Comparison of ENCODE assay signal across 14 cellular contexts in genomic region chr1:160755864-160756616, GRCh38. TPM values are rescaled to one million over a fixed set of nuclear protein-coding genes. Genes with fewer than 3 reads are reported as not detected.
DNase-seq lines count a peak whose midpoint lies in the region; ATAC-seq and TF ChIP-seq lines count a peak whose summit lies in the region.
"Had no signal": no experiment of that assay in that cellular context is flagged by ENCODE, and none has a peak within 500 bp of the region (broad histone marks: within the 10 kb centered on the region; RNA-seq: fewer than 3 reads in every experiment).

No MANE protein-coding gene starts in this region.

- H3K27me3 Mint-ChIP-seq in activated T-cell treated with anti-CD3 and anti-CD28 coated beads, Interleukin-2, amount 50 U/mL, for 72 hours (ENCODE audit: low read depth): no peaks in the 10 kb centered on the region
- H3K27me3 Mint-ChIP-seq in activated T-helper 1 cell treated with anti-CD3 and anti-CD28 coated beads, Interleukin-12 subunit alpha, Interleukin-12 subunit beta, Interleukin-2, Interleukin-4 antibody, amounts not matched to agents 30 ng/mL and 10 ng/mL and 1 ng/mL, durations not matched to agents 14 hours and 24 hours and 36 hours (ENCODE audit: insufficient read depth): no peaks in the 10 kb centered on the region
- no peaks in the 10 kb centered on the region for H3K27me3 Mint-ChIP-seq in stimulated activated memory B cell treated with anti-CD40 and anti-IgM and Interleukin-4, amounts not matched to agents 10 μg/mL and 1 μg/mL and 100 μg/mL, for 72 hours

- peak; percentile 59 for ATAC-seq in activated T-cell treated with anti-CD3 and anti-CD28 coated beads, Interleukin-2, amount 50 U/mL, for 72 hours (replicated peaks in 1 of 2)
- peak; percentile 53 for ATAC-seq in HG02610 (IDR thresholded peaks at IDR 0.05; ENCODE audit: unreplicated experiment)
- ATAC-seq in stimulated activated memory B cell treated with anti-CD40 and anti-IgM and Interleukin-4, amounts not matched to agents 10 μg/mL and 1 μg/mL and 100 μg/mL, for 72 hours: peak; percentile 35

- H3K9me3 ChIP-seq in testis: no peaks in the 10 kb centered on the region
- H3K9me3 ChIP-seq: left ventricle myocardium inferior had no signal

- H3K27ac Mint-ChIP-seq in activated T-cell treated with anti-CD3 and anti-CD28 coated beads, Interleukin-2, amount 50 U/mL, for 72 hours: peak overlapping the region; percentile 26
- peak overlapping the region; percentile 75 for H3K27ac Mint-ChIP-seq in activated T-helper 1 cell treated with anti-CD3 and anti-CD28 coated beads, Interleukin-12 subunit alpha, Interleukin-12 subunit beta, Interleukin-2, Interleukin-4 antibody, amounts not matched to agents 30 ng/mL and 10 ng/mL and 1 ng/mL, durations not matched to agents 14 hours and 24 hours and 36 hours
- peak overlapping the region; percentile 67 for H3K27ac Mint-ChIP-seq in stimulated activated memory B cell treated with anti-CD40 and anti-IgM and Interleukin-4, amounts not matched to agents 10 μg/mL and 1 μg/mL and 100 μg/mL, for 72 hours

- peaks cover 8% of the 10 kb centered on the region for H3K4me1 ChIP-seq in testis
- H3K4me1 ChIP-seq: left ventricle myocardium inferior had no signal

- H3K4me3 Mint-ChIP-seq in activated T-cell treated with anti-CD3 and anti-CD28 coated beads, Interleukin-2, amount 50 U/mL, for 72 hours: peak overlapping the region; percentile 38 to 49
- peak overlapping the region; percentile 21 for H3K4me3 Mint-ChIP-seq in activated T-helper 1 cell treated with anti-CD3 and anti-CD28 coated beads, Interleukin-12 subunit alpha, Interleukin-12 subunit beta, Interleukin-2, Interleukin-4 antibody, amounts not matched to agents 30 ng/mL and 10 ng/mL and 1 ng/mL, durations not matched to agents 14 hours and 24 hours and 36 hours
- H3K4me3 Mint-ChIP-seq in stimulated activated memory B cell treated with anti-CD40 and anti-IgM and Interleukin-4, amounts not matched to agents 10 μg/mL and 1 μg/mL and 100 μg/mL, for 72 hours: no peak overlapping the region

- H3K4me1 Mint-ChIP-seq in activated T-cell treated with anti-CD3 and anti-CD28 coated beads, Interleukin-2, amount 50 U/mL, for 72 hours (ENCODE audit: low read depth): peaks cover 56% of the 10 kb centered on the region
- H3K4me1 Mint-ChIP-seq in activated T-helper 1 cell treated with anti-CD3 and anti-CD28 coated beads, Interleukin-12 subunit alpha, Interleukin-12 subunit beta, Interleukin-2, Interleukin-4 antibody, amounts not matched to agents 30 ng/mL and 10 ng/mL and 1 ng/mL, durations not matched to agents 14 hours and 24 hours and 36 hours (ENCODE audit: low read depth): peaks cover 66% of the 10 kb centered on the region
- peaks cover 26% of the 10 kb centered on the region for H3K4me1 Mint-ChIP-seq in stimulated activated memory B cell treated with anti-CD40 and anti-IgM and Interleukin-4, amounts not matched to agents 10 μg/mL and 1 μg/mL and 100 μg/mL, for 72 hours

- peaks cover 7 to 16% of the 10 kb centered on the region in 2 donors for H3K36me3 Mint-ChIP-seq in activated T-cell treated with anti-CD3 and anti-CD28 coated beads, Interleukin-2, amount 50 U/mL, for 72 hours (ENCODE audit: insufficient read depth in 2 of 2)
- peaks cover 36% of the 10 kb centered on the region for H3K36me3 Mint-ChIP-seq in activated T-helper 1 cell treated with anti-CD3 and anti-CD28 coated beads, Interleukin-12 subunit alpha, Interleukin-12 subunit beta, Interleukin-2, Interleukin-4 antibody, amounts not matched to agents 30 ng/mL and 10 ng/mL and 1 ng/mL, durations not matched to agents 14 hours and 24 hours and 36 hours (ENCODE audit: low read depth)
- H3K36me3 Mint-ChIP-seq in stimulated activated memory B cell treated with anti-CD40 and anti-IgM and Interleukin-4, amounts not matched to agents 10 μg/mL and 1 μg/mL and 100 μg/mL, for 72 hours: peaks cover 35% of the 10 kb centered on the region

- no peak overlapping the region for H3K4me3 ChIP-seq in testis
- H3K4me3 ChIP-seq: left ventricle myocardium inferior had no signal

- H3K36me3 ChIP-seq in testis (ENCODE audit: low read depth, missing control alignments): no peaks in the 10 kb centered on the region
- H3K36me3 ChIP-seq: left ventricle myocardium inferior had no signal

- TF ChIP-seq POLR2A in testis (IDR thresholded peaks at IDR 0.05): no peak

- WGBS in testis, 2 donors: 80 to 82% methylated on average over 4 of the region's 4 CpGs

- H3K27me3 ChIP-seq in testis: no peaks in the 10 kb centered on the region

- H3K27ac ChIP-seq in testis: no peak overlapping the region
- H3K27ac ChIP-seq: left ventricle myocardium inferior had no signal

- no peak for TF ChIP-seq CTCF in testis (IDR thresholded peaks at IDR 0.05)

- intact Hi-C loops in activated T-helper 1 cell treated with anti-CD3 and anti-CD28 coated beads, Interleukin-12 subunit alpha, Interleukin-12 subunit beta, Interleukin-2, Interleukin-4 antibody, amounts not matched to agents 30 ng/mL and 10 ng/mL and 1 ng/mL, durations not matched to agents 14 hours and 24 hours and 36 hours (cut with micrococcal nuclease): loop anchor here (1.0 kb wide), 2 partner anchors 11 to 12 kb away; no protein-coding TSS in a partner anchor
- intact Hi-C loops in testis (cut with DNase I; ENCODE audit: low total_unique reads): no loop called here

- DNase-seq in activated T-cell treated with anti-CD3 and anti-CD28 coated beads, Interleukin-2, amount 50 U/mL, for 72 hours: no peak
- no peak for DNase-seq in activated T-cell treated with anti-CD3 and anti-CD28 coated beads for 4 hours
- no peak for DNase-seq in activated T-helper 1 cell treated with anti-CD3 and anti-CD28 coated beads, Interleukin-12 subunit alpha, Interleukin-12 subunit beta, Interleukin-2, Interleukin-4 antibody, amounts not matched to agents 30 ng/mL and 10 ng/mL and 1 ng/mL, durations not matched to agents 14 hours and 24 hours and 36 hours (ENCODE audit: low spot score)
- DNase-seq in testis: no peak
- DNase-seq in Ammon's horn (ENCODE audit: low spot score): no peak
- DNase-seq in C1 segment of cervical spinal cord (lab: John Stamatoyannopoulos, UW): no peak
- DNase-seq: ACHN; cerebellar nuclear complex; DMS 273 treated with DMSO at 0.1 percent for 48 hours; left ventricle myocardium inferior; nucleus accumbens; stimulated activated CD4-positive, alpha-beta T cell treated with anti-CD3 and anti-CD28 coated beads, Interleukin-12 subunit alpha, Interleukin-12 subunit beta, amount 100 ng/mL, for 4 hours had no signal

- peaks cover 6% of the 10 kb centered on the region in 2 donors for H3K9me3 Mint-ChIP-seq in activated T-cell treated with anti-CD3 and anti-CD28 coated beads, Interleukin-2, amount 50 U/mL, for 72 hours
- peaks cover 18% of the 10 kb centered on the region for H3K9me3 Mint-ChIP-seq in activated T-helper 1 cell treated with anti-CD3 and anti-CD28 coated beads, Interleukin-12 subunit alpha, Interleukin-12 subunit beta, Interleukin-2, Interleukin-4 antibody, amounts not matched to agents 30 ng/mL and 10 ng/mL and 1 ng/mL, durations not matched to agents 14 hours and 24 hours and 36 hours
- no peaks in the 10 kb centered on the region for H3K9me3 Mint-ChIP-seq in stimulated activated memory B cell treated with anti-CD40 and anti-IgM and Interleukin-4, amounts not matched to agents 10 μg/mL and 1 μg/mL and 100 μg/mL, for 72 hours

RNA-seq across cellular contexts. Expression of gene SLAMF7, which starts 17.0 kb away (rescaled TPM):
- 10 to 100 TPM; 42.6 to 68.3 TPM for total RNA-seq in activated T-cell treated with anti-CD3 and anti-CD28 coated beads, Interleukin-2, amount 50 U/mL, for 72 hours
- total RNA-seq in activated T-helper 1 cell treated with anti-CD3 and anti-CD28 coated beads, Interleukin-12 subunit alpha, Interleukin-12 subunit beta, Interleukin-2, Interleukin-4 antibody, amounts not matched to agents 30 ng/mL and 10 ng/mL and 1 ng/mL, durations not matched to agents 14 hours and 24 hours and 36 hours: 43.7 and 53.6 TPM in 2 replicates
- total RNA-seq in testis: under 1 TPM in 1 of 2 donors, not detected in 1; 0.68 TPM
- polyA plus RNA-seq in testis (ENCODE audit: insufficient read depth, low read depth, low replicate concordance): 5.1 TPM

RNA-seq across cellular contexts. Expression of gene LY9, which starts 39.9 kb away (rescaled TPM):
- 10 to 100 TPM in 1 of 2 donors, 1 to 10 TPM in 1; 7.6 to 19.0 TPM for total RNA-seq in activated T-cell treated with anti-CD3 and anti-CD28 coated beads, Interleukin-2, amount 50 U/mL, for 72 hours
- total RNA-seq in activated T-helper 1 cell treated with anti-CD3 and anti-CD28 coated beads, Interleukin-12 subunit alpha, Interleukin-12 subunit beta, Interleukin-2, Interleukin-4 antibody, amounts not matched to agents 30 ng/mL and 10 ng/mL and 1 ng/mL, durations not matched to agents 14 hours and 24 hours and 36 hours: 0.49 and 0.71 TPM in 2 replicates
- under 1 TPM in 1 of 2 donors, not detected in 1; 0.68 TPM for total RNA-seq in testis
- 0.71 TPM for polyA plus RNA-seq in testis (ENCODE audit: insufficient read depth, low read depth, low replicate concordance)
- total RNA-seq: left ventricle myocardium inferior had no signal

RNA-seq across cellular contexts. Expression of gene CD48, which starts 44.4 kb away (rescaled TPM):
- total RNA-seq in activated T-cell treated with anti-CD3 and anti-CD28 coated beads, Interleukin-2, amount 50 U/mL, for 72 hours: 100 to 1,000 TPM; 215 to 220 TPM
- total RNA-seq in activated T-helper 1 cell treated with anti-CD3 and anti-CD28 coated beads, Interleukin-12 subunit alpha, Interleukin-12 subunit beta, Interleukin-2, Interleukin-4 antibody, amounts not matched to agents 30 ng/mL and 10 ng/mL and 1 ng/mL, durations not matched to agents 14 hours and 24 hours and 36 hours: 219 and 222 TPM in 2 replicates
- 1 to 10 TPM in 1 of 2 donors, under 1 TPM in 1; 0.63 to 1.4 TPM for total RNA-seq in testis
- 6.1 TPM for polyA plus RNA-seq in testis (ENCODE audit: insufficient read depth, low read depth, low replicate concordance)

Comparison
In these comparisons a context has a peak if more than half of its experiments do, and no peak if none do; other contexts are left out.
1. RNA of gene SLAMF7, which starts 17.0 kb away (total RNA-seq): 42.6 to 68.3 TPM in activated T-cell treated with anti-CD3 and anti-CD28 coated beads, Interleukin-2, amount 50 U/mL, for 72 hours and 43.7 to 53.6 TPM in activated T-helper 1 cell treated with anti-CD3 and anti-CD28 coated beads, Interleukin-12 subunit alpha, Interleukin-12 subunit beta, Interleukin-2, Interleukin-4 antibody, amounts not matched to agents 30 ng/mL and 10 ng/mL and 1 ng/mL, durations not matched to agents 14 hours and 24 hours and 36 hours; 0.68 TPM in testis; every median in the first group is over 10 times any median in the second.
2. RNA of gene CD48, which starts 44.4 kb away (total RNA-seq): 215 to 220 TPM in activated T-cell treated with anti-CD3 and anti-CD28 coated beads, Interleukin-2, amount 50 U/mL, for 72 hours and 219 to 222 TPM in activated T-helper 1 cell treated with anti-CD3 and anti-CD28 coated beads, Interleukin-12 subunit alpha, Interleukin-12 subunit beta, Interleukin-2, Interleukin-4 antibody, amounts not matched to agents 30 ng/mL and 10 ng/mL and 1 ng/mL, durations not matched to agents 14 hours and 24 hours and 36 hours; 0.63 to 1.4 TPM in testis; every median in the first group is over 10 times any median in the second.
3. Peak in every context shown above with its lines, with median percentiles within 50 percentile points of each other: ATAC-seq and H3K27ac Mint-ChIP-seq.